Comparison of ENCODE assay signal across 18 cellular contexts in the genomic region with DNA sequence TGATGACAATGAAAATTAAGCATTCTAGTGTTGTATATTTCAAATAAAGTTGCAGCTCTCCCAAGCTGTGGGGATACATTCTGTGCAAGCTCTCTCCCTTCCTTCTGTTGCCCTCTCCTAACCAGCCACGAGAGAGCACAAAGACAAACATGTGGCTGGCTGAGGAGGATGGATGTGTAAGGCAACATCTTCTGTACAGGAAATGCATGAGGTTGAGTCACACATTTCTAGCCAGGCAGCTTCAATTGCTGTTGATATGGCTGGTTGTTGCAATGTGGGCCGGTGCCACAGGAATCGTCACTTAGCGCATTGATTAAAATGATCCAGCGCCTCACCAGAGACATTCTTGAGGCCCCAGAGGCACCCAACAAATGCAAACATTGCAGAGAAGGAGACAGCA.
A peak's percentile ranks its signal among the peaks of the same experiment; 100 is the strongest.
DNase-seq lines count a peak whose midpoint lies in the region; ATAC-seq, FAIRE-seq and TF ChIP-seq lines count a peak whose summit lies in the region.
"Had no signal": no experiment of that assay in that cellular context is flagged by ENCODE, and none has a peak within 500 bp of the region (broad histone marks: within the 10 kb centered on the region; RNA-seq: fewer than 3 reads in every experiment).

No MANE protein-coding gene starts in this region.

- in situ Hi-C loops in gastrocnemius medialis (cut with MboI; ENCODE audit: low sequenced_read_pairs in 4 of 4), result no loop called here

- intact Hi-C loops in tibial artery (cut with DNase I; ENCODE audit: low total_unique reads) (no loop called here), gastrocnemius medialis (cut with DNase I; ENCODE audit: low total_unique reads) (no loop called here)

- H3K36me3 ChIP-seq in bronchial epithelial cell (ENCODE audit: control insufficient read depth, insufficient read depth, low read length), result no peaks in the 10 kb centered on the region
- H3K36me3 ChIP-seq in tibial artery, result no peaks in the 10 kb centered on the region
- no peaks in the 10 kb centered on the region for H3K36me3 ChIP-seq in gastrocnemius medialis

- no peaks in the 10 kb centered on the region for H3K4me1 ChIP-seq in tibial artery
- no peaks in the 10 kb centered on the region for H3K4me1 ChIP-seq in gastrocnemius medialis

- DNase-seq in Ammon's horn (ENCODE audit: low spot score) (peak; percentile 23), NB4 (ENCODE audit: low read depth) (peak; percentile 7), bronchial epithelial cell (ENCODE audit: low read depth) (peak; percentile 12), foreskin melanocyte (peak; percentile 8), tibial artery (no peak), gastrocnemius medialis (no peak), cerebellar nuclear complex (lab: John Stamatoyannopoulos, UW) (no peak)
- DNase-seq: DND-41, NCI-H1694 treated with DMSO at 0.1 percent for 48 hours, NCI-H510A, NCI-H748 treated with DMSO at 0.1 percent for 48 hours, OCI-M1, RPMI8226, SIG-M5 had no signal

- no peak for TF ChIP-seq CTCF in NB4 (IDR thresholded peaks at IDR 0.05; ENCODE audit: low read depth, low read length)
- no peak for TF ChIP-seq CTCF in bronchial epithelial cell (IDR thresholded peaks at IDR 0.05; ENCODE audit: insufficient read depth, low read length, severe bottlenecking)
- TF ChIP-seq CTCF in tibial artery (IDR thresholded peaks at IDR 0.05), result no peak
- no peak for TF ChIP-seq CTCF in gastrocnemius medialis (IDR thresholded peaks at IDR 0.05 in 4 of 5, conservative IDR thresholded peaks at IDR 0.05 in 1 of 5)

- H3K27me3 ChIP-seq in bronchial epithelial cell (ENCODE audit: control insufficient read depth, insufficient read depth, low read length) (no peaks in the 10 kb centered on the region), tibial artery (no peaks in the 10 kb centered on the region), gastrocnemius medialis (no peaks in the 10 kb centered on the region)

- H3K9me3 ChIP-seq in tibial artery (no peaks in the 10 kb centered on the region), gastrocnemius medialis (no peaks in the 10 kb centered on the region)

- no peak overlapping the region for H3K27ac ChIP-seq in tibial artery
- H3K27ac ChIP-seq in gastrocnemius medialis, result no peak overlapping the region
- H3K27ac ChIP-seq: C4-2B had no signal

- no peak overlapping the region for H3K4me3 ChIP-seq in NB4 (ENCODE audit: low read depth, low read length)
- H3K4me3 ChIP-seq in bronchial epithelial cell (ENCODE audit: low read depth, low read length), result no peak overlapping the region
- no peak overlapping the region for H3K4me3 ChIP-seq in tibial artery
- no peak overlapping the region for H3K4me3 ChIP-seq in gastrocnemius medialis

- TF ChIP-seq POLR2A in NB4 (IDR thresholded peaks at IDR 0.05; ENCODE audit: extremely low read depth, insufficient read length), result no peak
- no peak for TF ChIP-seq POLR2A in gastrocnemius medialis (IDR thresholded peaks at IDR 0.05)

- no peak for ATAC-seq in GM21423 (IDR thresholded peaks at IDR 0.05; ENCODE audit: unreplicated experiment)
- ATAC-seq in gastrocnemius medialis, result no peak
- ATAC-seq: HCT116 had no signal

- FAIRE-seq in bronchial epithelial cell (lab: Jason Lieb, UNC), result no peak
- FAIRE-seq: G401.6 had no signal

Comparison
In these comparisons a context has a peak if more than half of its experiments do, and no peak if none do; other contexts are left out.
1. DNase-seq: peak in Ammon's horn (single experiment), NB4 (single experiment), bronchial epithelial cell (single experiment) and foreskin melanocyte (single experiment); none in tibial artery (0 of 2), gastrocnemius medialis (0 of 2) and cerebellar nuclear complex (0 of 2).